8 cellular contexts compared by ENCODE assay signal in the genomic region with DNA sequence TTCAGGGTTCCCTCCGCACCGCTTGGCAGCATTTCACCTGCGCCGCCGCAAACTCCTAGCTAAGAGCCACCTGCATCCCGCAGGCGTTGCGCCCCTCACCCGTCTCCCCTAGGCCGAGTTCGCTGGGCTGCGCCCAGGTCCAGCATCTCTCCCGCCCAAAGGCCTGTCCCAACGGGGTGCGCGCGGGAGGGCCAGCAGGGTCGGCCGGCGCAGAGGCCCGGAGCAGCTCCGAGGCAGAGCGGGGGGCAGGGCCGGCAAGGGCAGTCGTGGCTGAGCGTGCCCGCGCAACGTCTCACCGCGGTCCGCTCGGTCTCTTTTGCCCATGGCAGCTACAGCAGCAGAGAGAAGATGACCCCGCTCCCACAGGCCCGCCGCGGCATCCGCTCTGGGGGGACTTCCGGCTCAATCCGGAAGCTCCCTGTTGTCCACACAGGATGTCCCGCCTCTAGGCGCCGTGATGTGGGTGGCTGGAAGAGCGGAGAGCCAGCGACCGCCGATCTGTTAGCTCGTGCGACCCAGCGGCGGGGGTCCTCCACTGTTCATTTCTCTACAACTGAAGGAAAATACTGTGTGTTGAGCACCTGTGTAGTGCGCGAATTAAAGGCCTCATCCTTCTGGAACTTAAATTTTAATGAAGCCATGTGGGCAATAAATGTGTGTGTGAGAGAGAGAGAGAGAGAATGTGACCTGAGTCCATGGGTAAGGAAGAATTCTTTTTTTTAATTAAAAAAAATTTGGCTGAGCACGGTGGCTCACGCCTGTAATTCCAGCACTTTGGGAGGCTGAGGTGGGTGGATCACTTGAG. TPM values are rescaled to one million over a fixed set of nuclear protein-coding genes. Genes with fewer than 3 reads are reported as not detected.
A peak's percentile ranks its signal among the peaks of the same experiment; 100 is the strongest.
DNase-seq lines count a peak whose midpoint lies in the region; ATAC-seq and TF ChIP-seq lines count a peak whose summit lies in the region.

A gene (minus strand): TSS at position 387 of the 805 bp plus-strand sequence. CDS start 63 bp downstream, at position 324.

- 0% methylated on average over 39 to 55 of the region's 55 CpGs for WGBS in esophagus, 2 donors

- H3K9ac ChIP-seq in HUES6 (ENCODE audit: low read length) (peak within 1 kb of the TSS; percentile 92), mucosa of stomach (ENCODE audit: low read length) (peak within 1 kb of the TSS; percentile 93)

- no peaks in the 10 kb centered on the region for H3K27me3 ChIP-seq in HUES6 (ENCODE audit: control insufficient read depth, insufficient read depth, low read length)
- no peaks in the 10 kb centered on the region for H3K27me3 ChIP-seq in PC-9 (ENCODE audit: insufficient read depth, low read depth)
- no peaks in the 10 kb centered on the region for H3K27me3 ChIP-seq in esophagus (ENCODE audit: control insufficient read depth in 1 of 2, insufficient read depth in 2 of 2, low read length in 2 of 2)
- H3K27me3 ChIP-seq in mucosa of stomach (ENCODE audit: control insufficient read depth, insufficient read depth, low read length), result no peaks in the 10 kb centered on the region

- peaks cover 37% of the 10 kb centered on the region for H3K36me3 ChIP-seq in HUES6 (ENCODE audit: control insufficient read depth, insufficient read depth, low read length)
- peaks cover 29% of the 10 kb centered on the region for H3K36me3 ChIP-seq in PC-9 (ENCODE audit: low read depth)
- H3K36me3 ChIP-seq in esophagus (ENCODE audit: control insufficient read depth in 2 of 2, insufficient read depth in 2 of 2, low read length in 1 of 2), result peaks cover 19 to 26% of the 10 kb centered on the region in 2 donors
- peaks cover 14% of the 10 kb centered on the region for H3K36me3 ChIP-seq in mucosa of stomach (ENCODE audit: control insufficient read depth, insufficient read depth, low read length)

- H3K9me3 ChIP-seq in HUES6 (ENCODE audit: control insufficient read depth, insufficient read depth, low read depth, low read length) (no peaks in the 10 kb centered on the region), PC-9 (ENCODE audit: insufficient read depth, low read depth) (no peaks in the 10 kb centered on the region), esophagus (ENCODE audit: control insufficient read depth in 2 of 2, insufficient read depth in 1 of 2, low read depth in 1 of 2, low read length in 1 of 2) (no peaks in the 10 kb centered on the region), mucosa of stomach (ENCODE audit: control insufficient read depth, low read length) (no peaks in the 10 kb centered on the region)

- H3K9me2 ChIP-seq in PC-9 (ENCODE audit: insufficient read depth), result no peaks in the 10 kb centered on the region

- CTCF ChIA-PET in PC-9 (lab: Charles Lee), result interaction anchor here (0.7 to 1.2 kb wide), 4 partner anchors 24 to 356 kb away, joined by 3 to 5 read pairs (median 4); no protein-coding TSS in a partner anchor

- peaks cover 16% of the 10 kb centered on the region; the same call in 1 of the 2 replicates for H3F3A ChIP-seq in PC-9 (ENCODE audit: insufficient read depth, low read depth)

- 0 out of 2 replicates have a peak, but pooled peaks cover 3% of the 10 kb centered on the region for H4K20me1 ChIP-seq in PC-9 (ENCODE audit: insufficient read depth)

- TF ChIP-seq CTCF in PC-9 (conservative IDR thresholded peaks at IDR 0.05), result 0 out of 2 replicates have a peak, but pooled peaks have one; percentile 34

- no TSS peak for BruUV-seq in PC-9 (replicated peaks; lab: Mats Ljungman, UMichigan)

- H2AFZ ChIP-seq in PC-9, result peak within 1 kb of the TSS; percentile 95

- H3K27ac ChIP-seq in HUES6 (ENCODE audit: low read depth, low read length) (peak within 1 kb of the TSS; percentile 83; the same call in 1 of the 2 replicates), PC-9 (peak within 1 kb of the TSS; percentile 68), esophagus (ENCODE audit: low read depth in 2 of 2, low read length in 1 of 2) (peak within 1 kb of the TSS; percentile 74 to 75)

- intact Hi-C loops in PC-9 (cut with micrococcal nuclease; ENCODE audit: unreplicated experiment), result loop anchor here (1.0 to 5.0 kb wide), 4 partner anchors 67 to 227 kb away; no protein-coding TSS in a partner anchor

- peak within 1 kb of the TSS; percentile 79 for H3K4me2 ChIP-seq in PC-9

- H3K4me3 ChIP-seq in HUES6 (ENCODE audit: low read depth, low read length), result peak within 1 kb of the TSS; percentile 91
- peak within 1 kb of the TSS; percentile 72 for H3K4me3 ChIP-seq in PC-9
- H3K4me3 ChIP-seq in esophagus (ENCODE audit: low read depth in 1 of 2, low read length in 2 of 2), result peak within 1 kb of the TSS; percentile 90 to 98
- peak within 1 kb of the TSS; percentile 93 for H3K4me3 ChIP-seq in mucosa of stomach (ENCODE audit: low read length)

- peaks cover 43% of the 10 kb centered on the region for H3K79me2 ChIP-seq in PC-9 (ENCODE audit: low read depth)

- ATAC-seq in GM21447 (IDR thresholded peaks at IDR 0.05; ENCODE audit: unreplicated experiment), result peak; percentile 99

- H3K4me1 ChIP-seq in HUES6 (ENCODE audit: control insufficient read depth, insufficient read depth, low read length), result no peaks in the 10 kb centered on the region
- peaks cover 16% of the 10 kb centered on the region for H3K4me1 ChIP-seq in PC-9 (replicated peaks; ENCODE audit: insufficient read depth)
- H3K4me1 ChIP-seq in esophagus (ENCODE audit: control insufficient read depth in 2 of 2, insufficient read depth in 2 of 2, low read length in 1 of 2), result peaks cover 3 to 7% of the 10 kb centered on the region in 2 donors
- H3K4me1 ChIP-seq in mucosa of stomach (ENCODE audit: control insufficient read depth, insufficient read depth, low read length), result peaks cover 10% of the 10 kb centered on the region

- DNase-seq in DMS 273 treated with DMSO at 0.1 percent for 48 hours (lab: John Stamatoyannopoulos, UW) (peak; percentile 35), PC-9 (peak; percentile 72 to 79)
- peak; percentile 76 for DNase-seq in activated T-cell treated with anti-CD3 and anti-CD28 coated beads, Interleukin-2, amount 50 U/mL, for 1 hour
- peak; percentile 92 for DNase-seq in stimulated activated CD8-positive, alpha-beta memory T cell treated with anti-CD3 and anti-CD28 coated beads, Interleukin-4, amount 100 ng/mL, for 48 hours

- POLR2A ChIA-PET in PC-9 (lab: Charles Lee; ENCODE audit: unreplicated experiment), result interaction anchor here (0.5 to 1.5 kb wide), 11 partner anchors 14 to 797 kb away, joined by 3 to 23 read pairs (median 5); a partner anchor contains a TSS

RNA-seq across cellular contexts. Expression of the gene that starts here (rescaled TPM):
- 70.3 and 73.2 TPM in 2 replicates for total RNA-seq in PC-9 (2021)
- polyA plus RNA-seq in esophagus, result 10 to 100 TPM; 13.2 to 21.6 TPM

Comparison
In these comparisons a context has a peak if more than half of its experiments do, and no peak if none do; other contexts are left out.
1. Peak in every context shown above with its lines: DNase-seq, ATAC-seq, H3K4me3 ChIP-seq and H3K27ac ChIP-seq.
2. DNase-seq: peak in every context shown above with its lines; median percentile 92 in stimulated activated CD8-positive, alpha-beta memory T cell treated with anti-CD3 and anti-CD28 coated beads, Interleukin-4, amount 100 ng/mL, for 48 hours; 76 in activated T-cell treated with anti-CD3 and anti-CD28 coated beads, Interleukin-2, amount 50 U/mL, for 1 hour; 76 in PC-9; 35 in DMS 273 treated with DMSO at 0.1 percent for 48 hours.